1 cellular context compared by ENCODE assay signal in genomic region chr22:20453222-20453621, GRCh38.
TF ChIP-seq lines count a peak whose summit lies in the region.

No MANE protein-coding gene starts in this region.

TF ChIP-seq in IMR-90, 13 proteins besides CTCF, POLR2A, EP300 and RAD21 (continued from another document):
- no peak for TF ChIP-seq CEBPB (IDR thresholded peaks at IDR 0.05; ENCODE audit: low read depth, low read length)
- TF ChIP-seq MAFK (IDR thresholded peaks at IDR 0.05; ENCODE audit: low read depth, low read length): 0 out of 2 replicates have a peak, but pooled peaks have one; percentile 32
TF ChIP-seq in IMR-90: peak in this region for 2.
